In the genomic region with DNA sequence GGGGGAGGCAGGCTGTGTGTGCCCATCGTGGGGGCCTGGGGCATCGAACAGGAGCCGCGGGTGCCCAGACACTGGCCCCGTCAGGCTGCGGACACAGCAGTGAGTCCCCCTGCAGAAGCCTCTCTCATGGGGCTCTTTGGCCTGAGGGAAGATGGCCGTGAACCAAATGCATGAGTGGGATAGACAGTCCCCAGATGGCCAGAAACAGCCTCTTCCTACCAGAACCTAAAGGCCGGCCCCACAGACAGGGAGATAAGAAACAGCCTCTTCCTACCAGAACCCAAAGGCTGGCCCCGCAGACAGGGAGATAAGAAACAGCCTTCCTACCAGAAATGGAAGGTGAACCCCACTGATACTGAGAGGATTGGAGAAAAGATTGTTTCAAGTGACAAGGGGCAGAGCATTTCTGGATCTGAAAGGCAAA, we compare ENCODE assay signal across 2 cellular contexts.
A peak's percentile ranks its signal among the peaks of the same experiment; 100 is the strongest.
TF ChIP-seq lines count a peak whose summit lies in the region.

No MANE protein-coding gene starts in this region.

TF ChIP-seq in SK-N-SH, 30 proteins besides CTCF, POLR2A, EP300 and RAD21:
- no peak for TF ChIP-seq EZH2phosphoT487 (IDR thresholded peaks at IDR 0.05; ENCODE audit: borderline replicate concordance, low read depth)
- no peak for TF ChIP-seq RXRA (IDR thresholded peaks at IDR 0.05; ENCODE audit: borderline replicate concordance, low read depth)
- peak; percentile 51; the same call in 1 of the 2 replicates for TF ChIP-seq RCOR1 (IDR thresholded peaks at IDR 0.05; ENCODE audit: low read length)
- TF ChIP-seq PBX3 (IDR thresholded peaks at IDR 0.05) = no peak
- peak; percentile 63; the same call in 1 of the 2 replicates for TF ChIP-seq MXI1 (IDR thresholded peaks at IDR 0.05; ENCODE audit: low read depth, low read length)
- TF ChIP-seq SIN3A (IDR thresholded peaks at IDR 0.05; ENCODE audit: borderline replicate concordance, low read depth, low read length) = no peak
- no peak for TF ChIP-seq USF1 (IDR thresholded peaks at IDR 0.05; ENCODE audit: borderline replicate concordance, low read depth)
- peak; percentile 33; the same call in 1 of the 2 replicates for TF ChIP-seq TCF12 (IDR thresholded peaks at IDR 0.05)
- TF ChIP-seq, protein P1, sequence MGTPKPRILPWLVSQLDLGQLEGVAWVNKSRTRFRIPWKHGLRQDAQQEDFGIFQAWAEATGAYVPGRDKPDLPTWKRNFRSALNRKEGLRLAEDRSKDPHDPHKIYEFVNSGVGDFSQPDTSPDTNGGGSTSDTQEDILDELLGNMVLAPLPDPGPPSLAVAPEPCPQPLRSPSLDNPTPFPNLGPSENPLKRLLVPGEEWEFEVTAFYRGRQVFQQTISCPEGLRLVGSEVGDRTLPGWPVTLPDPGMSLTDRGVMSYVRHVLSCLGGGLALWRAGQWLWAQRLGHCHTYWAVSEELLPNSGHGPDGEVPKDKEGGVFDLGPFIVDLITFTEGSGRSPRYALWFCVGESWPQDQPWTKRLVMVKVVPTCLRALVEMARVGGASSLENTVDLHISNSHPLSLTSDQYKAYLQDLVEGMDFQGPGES (IDR thresholded peaks at IDR 0.05; ENCODE audit: low read depth, low read length) = no peak
- TF ChIP-seq GATA2 (CRISPR knock-in tag; IDR thresholded peaks at IDR 0.05) = peak; percentile 97
- TF ChIP-seq TEAD4 (IDR thresholded peaks at IDR 0.05; ENCODE audit: borderline replicate concordance, insufficient read depth) = no peak
- no peak for TF ChIP-seq MEF2A (IDR thresholded peaks at IDR 0.05; ENCODE audit: borderline replicate concordance, low read depth)
- TF ChIP-seq RFX5 (IDR thresholded peaks at IDR 0.05; ENCODE audit: low read length) = no peak
- TF ChIP-seq FOXJ3 (CRISPR knock-in tag; IDR thresholded peaks at IDR 0.05) = peak; percentile 71
- peak; percentile 65 for TF ChIP-seq CHD2 (IDR thresholded peaks at IDR 0.05; ENCODE audit: low read length, partially characterized antibody)

TF ChIP-seq in K562, 482 proteins besides CTCF, POLR2A, EP300 and RAD21 (continues in another document):
- TF ChIP-seq, protein P2, sequence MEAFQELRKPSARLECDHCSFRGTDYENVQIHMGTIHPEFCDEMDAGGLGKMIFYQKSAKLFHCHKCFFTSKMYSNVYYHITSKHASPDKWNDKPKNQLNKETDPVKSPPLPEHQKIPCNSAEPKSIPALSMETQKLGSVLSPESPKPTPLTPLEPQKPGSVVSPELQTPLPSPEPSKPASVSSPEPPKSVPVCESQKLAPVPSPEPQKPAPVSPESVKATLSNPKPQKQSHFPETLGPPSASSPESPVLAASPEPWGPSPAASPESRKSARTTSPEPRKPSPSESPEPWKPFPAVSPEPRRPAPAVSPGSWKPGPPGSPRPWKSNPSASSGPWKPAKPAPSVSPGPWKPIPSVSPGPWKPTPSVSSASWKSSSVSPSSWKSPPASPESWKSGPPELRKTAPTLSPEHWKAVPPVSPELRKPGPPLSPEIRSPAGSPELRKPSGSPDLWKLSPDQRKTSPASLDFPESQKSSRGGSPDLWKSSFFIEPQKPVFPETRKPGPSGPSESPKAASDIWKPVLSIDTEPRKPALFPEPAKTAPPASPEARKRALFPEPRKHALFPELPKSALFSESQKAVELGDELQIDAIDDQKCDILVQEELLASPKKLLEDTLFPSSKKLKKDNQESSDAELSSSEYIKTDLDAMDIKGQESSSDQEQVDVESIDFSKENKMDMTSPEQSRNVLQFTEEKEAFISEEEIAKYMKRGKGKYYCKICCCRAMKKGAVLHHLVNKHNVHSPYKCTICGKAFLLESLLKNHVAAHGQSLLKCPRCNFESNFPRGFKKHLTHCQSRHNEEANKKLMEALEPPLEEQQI (IDR thresholded peaks at IDR 0.05) = peak; percentile 39; the same call in 1 of the 2 replicates
- TF ChIP-seq SMAD2 (IDR thresholded peaks at IDR 0.05; ENCODE audit: low read depth, low read length) = no peak
- no peak for TF ChIP-seq ZNF12 (CRISPR knock-in tag; IDR thresholded peaks at IDR 0.05)
- TF ChIP-seq MBD2 (IDR thresholded peaks at IDR 0.05; ENCODE audit: borderline replicate concordance, low read depth) = no peak
- no peak for TF ChIP-seq NEUROD1 (IDR thresholded peaks at IDR 0.05; ENCODE audit: borderline replicate concordance, low read depth, low read length, partially characterized antibody)
- no peak for TF ChIP-seq ZNF57 (CRISPR knock-in tag; IDR thresholded peaks at IDR 0.05)
- TF ChIP-seq, protein P3, sequence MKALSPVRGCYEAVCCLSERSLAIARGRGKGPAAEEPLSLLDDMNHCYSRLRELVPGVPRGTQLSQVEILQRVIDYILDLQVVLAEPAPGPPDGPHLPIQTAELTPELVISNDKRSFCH (CRISPR knock-in tag; IDR thresholded peaks at IDR 0.05) = no peak
- TF ChIP-seq, protein P3 (tag; IDR thresholded peaks at IDR 0.05) = no peak
- no peak for TF ChIP-seq ILK (tag; IDR thresholded peaks at IDR 0.05; ENCODE audit: borderline replicate concordance, low read depth)
- no peak for TF ChIP-seq CHD2 (IDR thresholded peaks at IDR 0.05; ENCODE audit: low read depth, low read length)
- TF ChIP-seq HNRNPLL (IDR thresholded peaks at IDR 0.05; ENCODE audit: low read depth, low read length, poor library complexity, severe bottlenecking) = no peak
- TF ChIP-seq, protein P4, sequence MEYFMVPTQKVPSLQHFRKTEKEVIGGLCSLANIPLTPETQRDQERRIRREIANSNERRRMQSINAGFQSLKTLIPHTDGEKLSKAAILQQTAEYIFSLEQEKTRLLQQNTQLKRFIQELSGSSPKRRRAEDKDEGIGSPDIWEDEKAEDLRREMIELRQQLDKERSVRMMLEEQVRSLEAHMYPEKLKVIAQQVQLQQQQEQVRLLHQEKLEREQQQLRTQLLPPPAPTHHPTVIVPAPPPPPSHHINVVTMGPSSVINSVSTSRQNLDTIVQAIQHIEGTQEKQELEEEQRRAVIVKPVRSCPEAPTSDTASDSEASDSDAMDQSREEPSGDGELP (CRISPR knock-in tag; IDR thresholded peaks at IDR 0.05; ENCODE audit: borderline replicate concordance) = 0 out of 2 replicates have a peak, but pooled peaks have one; percentile 12
- TF ChIP-seq CAMTA2 (CRISPR knock-in tag; conservative IDR thresholded peaks at IDR 0.05) = no peak
- no peak for TF ChIP-seq NELFE (IDR thresholded peaks at IDR 0.05; ENCODE audit: insufficient read depth, insufficient read length)
- no peak for TF ChIP-seq NCOA4 (IDR thresholded peaks at IDR 0.05; ENCODE audit: partially characterized antibody)
- no peak for TF ChIP-seq ZKSCAN1 (IDR thresholded peaks at IDR 0.05; ENCODE audit: low read depth, low read length)
- no peak for TF ChIP-seq PURB (CRISPR knock-in tag; IDR thresholded peaks at IDR 0.05; ENCODE audit: low read depth)
- no peak for TF ChIP-seq MCM2 (IDR thresholded peaks at IDR 0.05; ENCODE audit: low read depth)
- no peak for TF ChIP-seq ZNF324 (CRISPR knock-in tag; IDR thresholded peaks at IDR 0.05)
- no peak for TF ChIP-seq ZNF436 (CRISPR knock-in tag; IDR thresholded peaks at IDR 0.05)
- TF ChIP-seq ZNF561 (CRISPR knock-in tag; conservative IDR thresholded peaks at IDR 0.05) = no peak
- TF ChIP-seq TCFL5 (CRISPR knock-in tag; conservative IDR thresholded peaks at IDR 0.05) = no peak
- TF ChIP-seq SMAD1 (IDR thresholded peaks at IDR 0.05; ENCODE audit: low read depth, low read length, partially characterized antibody) = no peak
- no peak for TF ChIP-seq SREBF2 (CRISPR knock-in tag; IDR thresholded peaks at IDR 0.05)
- no peak for TF ChIP-seq TFAM (CRISPR knock-in tag; conservative IDR thresholded peaks at IDR 0.05)
- TF ChIP-seq PHF21A (IDR thresholded peaks at IDR 0.05; ENCODE audit: borderline replicate concordance, low read depth) = no peak
- TF ChIP-seq KLF13 (tag; IDR thresholded peaks at IDR 0.05; ENCODE audit: borderline replicate concordance, low read depth) = no peak
- TF ChIP-seq GMEB1 (CRISPR knock-in tag; IDR thresholded peaks at IDR 0.05) = no peak
- no peak for TF ChIP-seq PCBP2 (IDR thresholded peaks at IDR 0.05; ENCODE audit: low read depth, low read length, poor library complexity, severe bottlenecking)
- TF ChIP-seq, protein P5, sequence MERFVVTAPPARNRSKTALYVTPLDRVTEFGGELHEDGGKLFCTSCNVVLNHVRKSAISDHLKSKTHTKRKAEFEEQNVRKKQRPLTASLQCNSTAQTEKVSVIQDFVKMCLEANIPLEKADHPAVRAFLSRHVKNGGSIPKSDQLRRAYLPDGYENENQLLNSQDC (CRISPR knock-in tag; IDR thresholded peaks at IDR 0.05) = no peak
- no peak for TF ChIP-seq COPS2 (conservative IDR thresholded peaks at IDR 0.05)
- 0 out of 2 replicates have a peak, but pooled peaks have one; percentile 22 for TF ChIP-seq ATF7 (IDR thresholded peaks at IDR 0.05)
- TF ChIP-seq CTBP1 (IDR thresholded peaks at IDR 0.05; ENCODE audit: borderline replicate concordance) = peak; percentile 17; the same call in 1 of the 2 replicates
- TF ChIP-seq, protein P6, sequence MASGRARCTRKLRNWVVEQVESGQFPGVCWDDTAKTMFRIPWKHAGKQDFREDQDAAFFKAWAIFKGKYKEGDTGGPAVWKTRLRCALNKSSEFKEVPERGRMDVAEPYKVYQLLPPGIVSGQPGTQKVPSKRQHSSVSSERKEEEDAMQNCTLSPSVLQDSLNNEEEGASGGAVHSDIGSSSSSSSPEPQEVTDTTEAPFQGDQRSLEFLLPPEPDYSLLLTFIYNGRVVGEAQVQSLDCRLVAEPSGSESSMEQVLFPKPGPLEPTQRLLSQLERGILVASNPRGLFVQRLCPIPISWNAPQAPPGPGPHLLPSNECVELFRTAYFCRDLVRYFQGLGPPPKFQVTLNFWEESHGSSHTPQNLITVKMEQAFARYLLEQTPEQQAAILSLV (tag; IDR thresholded peaks at IDR 0.05) = no peak
- TF ChIP-seq, protein P7, sequence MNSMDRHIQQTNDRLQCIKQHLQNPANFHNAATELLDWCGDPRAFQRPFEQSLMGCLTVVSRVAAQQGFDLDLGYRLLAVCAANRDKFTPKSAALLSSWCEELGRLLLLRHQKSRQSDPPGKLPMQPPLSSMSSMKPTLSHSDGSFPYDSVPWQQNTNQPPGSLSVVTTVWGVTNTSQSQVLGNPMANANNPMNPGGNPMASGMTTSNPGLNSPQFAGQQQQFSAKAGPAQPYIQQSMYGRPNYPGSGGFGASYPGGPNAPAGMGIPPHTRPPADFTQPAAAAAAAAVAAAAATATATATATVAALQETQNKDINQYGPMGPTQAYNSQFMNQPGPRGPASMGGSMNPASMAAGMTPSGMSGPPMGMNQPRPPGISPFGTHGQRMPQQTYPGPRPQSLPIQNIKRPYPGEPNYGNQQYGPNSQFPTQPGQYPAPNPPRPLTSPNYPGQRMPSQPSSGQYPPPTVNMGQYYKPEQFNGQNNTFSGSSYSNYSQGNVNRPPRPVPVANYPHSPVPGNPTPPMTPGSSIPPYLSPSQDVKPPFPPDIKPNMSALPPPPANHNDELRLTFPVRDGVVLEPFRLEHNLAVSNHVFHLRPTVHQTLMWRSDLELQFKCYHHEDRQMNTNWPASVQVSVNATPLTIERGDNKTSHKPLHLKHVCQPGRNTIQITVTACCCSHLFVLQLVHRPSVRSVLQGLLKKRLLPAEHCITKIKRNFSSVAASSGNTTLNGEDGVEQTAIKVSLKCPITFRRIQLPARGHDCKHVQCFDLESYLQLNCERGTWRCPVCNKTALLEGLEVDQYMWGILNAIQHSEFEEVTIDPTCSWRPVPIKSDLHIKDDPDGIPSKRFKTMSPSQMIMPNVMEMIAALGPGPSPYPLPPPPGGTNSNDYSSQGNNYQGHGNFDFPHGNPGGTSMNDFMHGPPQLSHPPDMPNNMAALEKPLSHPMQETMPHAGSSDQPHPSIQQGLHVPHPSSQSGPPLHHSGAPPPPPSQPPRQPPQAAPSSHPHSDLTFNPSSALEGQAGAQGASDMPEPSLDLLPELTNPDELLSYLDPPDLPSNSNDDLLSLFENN (IDR thresholded peaks at IDR 0.05; ENCODE audit: low read depth in 2 of 2, low read length in 2 of 2) = peak in 1 of 2 experiments; percentile 49; a peak in 1 of 4 replicates
- no peak for TF ChIP-seq SIRT6 (IDR thresholded peaks at IDR 0.05; ENCODE audit: low read depth, low read length)
- TF ChIP-seq CC2D1A (IDR thresholded peaks at IDR 0.05) = peak; percentile 18; the same call in 1 of the 2 replicates
- TF ChIP-seq HDAC3 (IDR thresholded peaks at IDR 0.05; ENCODE audit: borderline replicate concordance, partially characterized antibody) = peak; percentile 50
- TF ChIP-seq NR2C1 (IDR thresholded peaks at IDR 0.05) = no peak
- no peak for TF ChIP-seq NR2C1 (tag; IDR thresholded peaks at IDR 0.05)
- no peak for TF ChIP-seq PHTF2 (CRISPR knock-in tag; IDR thresholded peaks at IDR 0.05)
- no peak for TF ChIP-seq ZNF253 (CRISPR knock-in tag; conservative IDR thresholded peaks at IDR 0.05)
- TF ChIP-seq, protein P8, sequence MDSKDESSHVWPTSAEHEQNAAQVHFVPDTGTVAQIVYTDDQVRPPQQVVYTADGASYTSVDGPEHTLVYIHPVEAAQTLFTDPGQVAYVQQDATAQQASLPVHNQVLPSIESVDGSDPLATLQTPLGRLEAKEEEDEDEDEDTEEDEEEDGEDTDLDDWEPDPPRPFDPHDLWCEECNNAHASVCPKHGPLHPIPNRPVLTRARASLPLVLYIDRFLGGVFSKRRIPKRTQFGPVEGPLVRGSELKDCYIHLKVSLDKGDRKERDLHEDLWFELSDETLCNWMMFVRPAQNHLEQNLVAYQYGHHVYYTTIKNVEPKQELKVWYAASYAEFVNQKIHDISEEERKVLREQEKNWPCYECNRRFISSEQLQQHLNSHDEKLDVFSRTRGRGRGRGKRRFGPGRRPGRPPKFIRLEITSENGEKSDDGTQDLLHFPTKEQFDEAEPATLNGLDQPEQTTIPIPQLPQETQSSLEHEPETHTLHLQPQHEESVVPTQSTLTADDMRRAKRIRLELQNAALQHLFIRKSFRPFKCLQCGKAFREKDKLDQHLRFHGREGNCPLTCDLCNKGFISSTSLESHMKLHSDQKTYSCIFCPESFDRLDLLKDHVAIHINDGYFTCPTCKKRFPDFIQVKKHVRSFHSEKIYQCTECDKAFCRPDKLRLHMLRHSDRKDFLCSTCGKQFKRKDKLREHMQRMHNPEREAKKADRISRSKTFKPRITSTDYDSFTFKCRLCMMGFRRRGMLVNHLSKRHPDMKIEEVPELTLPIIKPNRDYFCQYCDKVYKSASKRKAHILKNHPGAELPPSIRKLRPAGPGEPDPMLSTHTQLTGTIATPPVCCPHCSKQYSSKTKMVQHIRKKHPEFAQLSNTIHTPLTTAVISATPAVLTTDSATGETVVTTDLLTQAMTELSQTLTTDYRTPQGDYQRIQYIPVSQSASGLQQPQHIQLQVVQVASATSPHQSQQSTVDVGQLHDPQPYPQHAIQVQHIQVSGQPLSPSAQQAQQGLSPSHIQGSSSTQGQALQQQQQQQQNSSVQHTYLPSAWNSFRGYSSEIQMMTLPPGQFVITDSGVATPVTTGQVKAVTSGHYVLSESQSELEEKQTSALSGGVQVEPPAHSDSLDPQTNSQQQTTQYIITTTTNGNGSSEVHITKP (IDR thresholded peaks at IDR 0.05; ENCODE audit: partially characterized antibody) = no peak
- no peak for TF ChIP-seq ZNF695 (CRISPR knock-in tag; IDR thresholded peaks at IDR 0.05)
- no peak for TF ChIP-seq SMARCC2 (IDR thresholded peaks at IDR 0.05; ENCODE audit: low read depth)
